ENCODE assay signal across 14 cellular contexts in the genomic region with DNA sequence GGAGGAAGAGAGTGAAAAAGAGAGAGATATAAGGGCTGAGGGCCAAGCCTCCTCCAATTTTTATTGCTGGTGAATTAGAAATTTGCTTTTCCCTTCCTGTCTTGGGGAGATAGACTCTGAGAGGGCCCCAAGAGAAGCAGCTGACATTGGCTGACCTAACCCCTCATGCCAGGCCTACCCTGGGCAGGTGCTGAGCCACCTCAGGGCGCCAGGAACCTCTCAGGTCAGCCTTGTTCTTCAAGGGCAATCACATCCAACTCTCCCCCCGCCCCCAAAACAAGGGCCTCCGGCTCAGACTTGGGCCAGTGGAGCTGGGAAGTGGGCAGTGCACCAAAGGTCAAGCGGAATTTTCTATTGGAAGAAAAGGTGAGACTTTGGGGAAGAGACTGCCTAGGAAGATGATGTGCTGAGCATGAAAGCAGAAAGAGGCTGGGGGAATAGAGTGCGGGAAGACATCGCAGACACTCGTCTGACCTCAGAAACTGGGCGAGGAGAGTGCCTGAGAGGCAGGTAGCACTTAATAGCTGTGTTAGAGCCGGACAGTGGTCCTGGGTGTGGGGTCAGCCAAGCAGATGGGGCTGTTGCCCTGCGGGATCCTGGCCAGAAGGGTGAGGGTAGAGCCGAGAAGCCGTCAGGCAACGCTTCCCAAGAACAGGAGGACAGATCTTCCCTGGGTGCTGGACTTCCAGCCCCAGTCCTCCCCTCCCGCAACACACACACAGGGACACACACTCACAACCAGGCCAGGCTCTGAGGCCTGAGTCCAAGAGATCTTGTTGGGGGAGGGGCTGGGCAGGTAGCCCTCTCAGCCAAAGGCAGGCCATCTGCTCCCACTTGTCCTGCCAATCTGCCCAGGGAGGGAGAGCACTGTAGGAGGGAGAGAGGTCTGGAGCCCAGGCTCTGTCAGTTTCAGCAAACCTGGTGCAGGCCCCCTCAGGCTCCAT. TPM values are rescaled to one million over a fixed set of nuclear protein-coding genes. Genes with fewer than 3 reads are reported as not detected.
DNase-seq lines count a peak whose midpoint lies in the region; ATAC-seq and TF ChIP-seq lines count a peak whose summit lies in the region.
"Had no signal": no experiment of that assay in that cellular context is flagged by ENCODE, and none has a peak within 500 bp of the region (broad histone marks: within the 10 kb centered on the region; RNA-seq: fewer than 3 reads in every experiment).

No MANE protein-coding gene starts in this region.

- no peak for ATAC-seq in GM23338
- ATAC-seq in T-cell (replicated peaks in 1 of 4), result no peak
- ATAC-seq: stimulated activated naive B cell treated with anti-CD40 and anti-IgM and Interleukin-4, amounts not matched to agents 10 μg/mL and 1 μg/mL and 100 μg/mL, for 72 hours had no signal

- H3K27ac Mint-ChIP-seq in GM23338, result peak overlapping the region; percentile 62; the same call in 1 of the 2 replicates
- H3K27ac Mint-ChIP-seq in glutamatergic neuron (ENCODE audit: unreplicated experiment), result peak overlapping the region; percentile 95
- no peak overlapping the region for H3K27ac Mint-ChIP-seq in T-cell
- H3K27ac Mint-ChIP-seq in HFFc6, result no peak overlapping the region
- H3K27ac Mint-ChIP-seq: stimulated activated naive B cell treated with anti-CD40 and anti-IgM and Interleukin-4, amounts not matched to agents 10 μg/mL and 1 μg/mL and 100 μg/mL, for 72 hours had no signal

- peaks cover 8% of the 10 kb centered on the region for H3K36me3 Mint-ChIP-seq in GM23338 (ENCODE audit: low read depth)
- H3K36me3 Mint-ChIP-seq in glutamatergic neuron (ENCODE audit: unreplicated experiment), result no peaks in the 10 kb centered on the region
- H3K36me3 Mint-ChIP-seq in T-cell, result no peaks in the 10 kb centered on the region
- H3K36me3 Mint-ChIP-seq in HFFc6 (ENCODE audit: low read depth), result peaks cover 8% of the 10 kb centered on the region; the same call in 1 of the 2 replicates
- H3K36me3 Mint-ChIP-seq: stimulated activated naive B cell treated with anti-CD40 and anti-IgM and Interleukin-4, amounts not matched to agents 10 μg/mL and 1 μg/mL and 100 μg/mL, for 72 hours had no signal

- no peaks in the 10 kb centered on the region for H3K9me3 ChIP-seq in BLaER1 treated with 17β-estradiol and CSF1 and Interleukin-3, amounts not matched to agents 10 nM and 100 nM (replicated peaks in 1 of 11)
- H3K9me3 ChIP-seq: upper lobe of left lung had no signal

- peaks cover 12% of the 10 kb centered on the region for H3K79me2 ChIP-seq in GM23338 (replicated peaks; ENCODE audit: insufficient read depth)

- CTCF ChIA-PET in T-cell (lab: Charles Lee), result no interaction called here

- H3K27me3 ChIP-seq in BLaER1 treated with 17β-estradiol and CSF1 and Interleukin-3, amounts not matched to agents 10 nM and 100 nM, result peaks cover 19 to 24% (median 20%) of the 10 kb centered on the region in 11 experiments
- peaks cover 5% of the 10 kb centered on the region; the same call in 1 of the 2 replicates for H3K27me3 ChIP-seq in GM23338 (ENCODE audit: insufficient read depth)

- H3K27me3 Mint-ChIP-seq in GM23338 (ENCODE audit: insufficient read depth, low read depth, poor library complexity), result peaks cover 23% of the 10 kb centered on the region
- H3K27me3 Mint-ChIP-seq in glutamatergic neuron (ENCODE audit: unreplicated experiment), result peaks cover 10% of the 10 kb centered on the region
- peaks cover 1 to 8% of the 10 kb centered on the region in 2 donors for H3K27me3 Mint-ChIP-seq in T-cell
- peaks cover 4% of the 10 kb centered on the region for H3K27me3 Mint-ChIP-seq in HFFc6 (ENCODE audit: insufficient read depth)

- H3K4me1 Mint-ChIP-seq in GM23338, result peaks cover 23% of the 10 kb centered on the region
- H3K4me1 Mint-ChIP-seq in glutamatergic neuron (ENCODE audit: low read depth, unreplicated experiment), result peaks cover 21% of the 10 kb centered on the region
- H3K4me1 Mint-ChIP-seq in T-cell, result peaks cover 14 to 20% (median 19%) of the 10 kb centered on the region in 3 donors
- H3K4me1 Mint-ChIP-seq in HFFc6 (ENCODE audit: low read depth), result no peaks in the 10 kb centered on the region; the same call in 1 of the 2 replicates

- no peak overlapping the region for H2AFZ ChIP-seq in GM23338

- H3K4me3 Mint-ChIP-seq in GM23338, result peak overlapping the region; percentile 12; the same call in 1 of the 3 replicates
- H3K4me3 Mint-ChIP-seq in glutamatergic neuron (ENCODE audit: unreplicated experiment), result peak overlapping the region; percentile 74
- H3K4me3 Mint-ChIP-seq in T-cell, result peak overlapping the region in 1 of 3 donors; percentile 16
- H3K4me3 Mint-ChIP-seq in HFFc6, result no peak overlapping the region
- H3K4me3 Mint-ChIP-seq: stimulated activated naive B cell treated with anti-CD40 and anti-IgM and Interleukin-4, amounts not matched to agents 10 μg/mL and 1 μg/mL and 100 μg/mL, for 72 hours had no signal

- no peak overlapping the region for H3K4me3 ChIP-seq in BLaER1 treated with 17β-estradiol and CSF1 and Interleukin-3, amounts not matched to agents 10 nM and 100 nM
- H3K4me3 ChIP-seq in GM23338, result no peak overlapping the region
- H3K4me3 ChIP-seq: upper lobe of left lung had no signal

- peaks cover 3% of the 10 kb centered on the region; the same call in 2 of the 3 replicates for H3K9me3 Mint-ChIP-seq in GM23338
- peaks cover 5% of the 10 kb centered on the region for H3K9me3 Mint-ChIP-seq in glutamatergic neuron (ENCODE audit: unreplicated experiment)
- no peaks in the 10 kb centered on the region for H3K9me3 Mint-ChIP-seq in T-cell
- H3K9me3 Mint-ChIP-seq in HFFc6, result no peaks in the 10 kb centered on the region
- H3K9me3 Mint-ChIP-seq: stimulated activated naive B cell treated with anti-CD40 and anti-IgM and Interleukin-4, amounts not matched to agents 10 μg/mL and 1 μg/mL and 100 μg/mL, for 72 hours had no signal

- no peak overlapping the region for H3K27ac ChIP-seq in BLaER1 treated with 17β-estradiol and CSF1 and Interleukin-3, amounts not matched to agents 10 nM and 100 nM
- H3K27ac ChIP-seq in GM23338 (ENCODE audit: low read depth), result 0 out of 2 replicates have a peak overlapping the region, but pooled peaks have one; percentile 39
- H3K27ac ChIP-seq: upper lobe of left lung had no signal

- DNase-seq in GM23338 (ENCODE audit: low spot score), result no peak
- peak; percentile 84 for DNase-seq in NCI-H82 (lab: John Stamatoyannopoulos, UW)
- peak; percentile 56 for DNase-seq in glutamatergic neuron
- DNase-seq in T-cell, result no peak
- no peak for DNase-seq in HFFc6
- DNase-seq in putamen (ENCODE audit: low spot score), result no peak
- no peak for DNase-seq in RKO (ENCODE audit: low spot score)
- DNase-seq: amniotic stem cell; NCI-H226; OCI-M1; small intestine; stimulated activated naive B cell treated with anti-CD40 and anti-IgM and Interleukin-4, amounts not matched to agents 10 μg/mL and 1 μg/mL and 100 μg/mL, for 72 hours had no signal

- H3K36me3 ChIP-seq in BLaER1 treated with 17β-estradiol and CSF1 and Interleukin-3, amounts not matched to agents 10 nM and 100 nM, result no peaks in the 10 kb centered on the region
- H3K36me3 ChIP-seq in GM23338 (ENCODE audit: insufficient read depth), result no peaks in the 10 kb centered on the region

- peaks cover 6 to 14% (median 12%) of the 10 kb centered on the region in 11 experiments; a peak in 19 of 22 replicates for H4K20me1 ChIP-seq in BLaER1 treated with 17β-estradiol and CSF1 and Interleukin-3, amounts not matched to agents 10 nM and 100 nM
- peaks cover 9% of the 10 kb centered on the region for H4K20me1 ChIP-seq in GM23338 (replicated peaks; ENCODE audit: insufficient read depth)

- no peaks in the 10 kb centered on the region for H3K9me2 ChIP-seq in GM23338 (ENCODE audit: insufficient read depth)

- POLR2A ChIA-PET in T-cell (lab: Charles Lee), result interaction anchor here in 1 of 2 donors (0.6 kb wide), 1 partner anchor 33 kb away, joined by 9 read pairs; no protein-coding TSS in a partner anchor

- TF ChIP-seq CTCF in GM23338 (conservative IDR thresholded peaks at IDR 0.05; ENCODE audit: low read depth in 2 of 2) (no peak), glutamatergic neuron (IDR thresholded peaks at IDR 0.05; ENCODE audit: partially characterized antibody, unreplicated experiment) (no peak), HFFc6 (IDR thresholded peaks at IDR 0.05) (no peak)

- peak overlapping the region in 8 of 11 experiments; percentile 30 to 80 (median 62); a peak in 14 of 22 replicates for H3K4me2 ChIP-seq in BLaER1 treated with 17β-estradiol and CSF1 and Interleukin-3, amounts not matched to agents 10 nM and 100 nM
- no peak overlapping the region for H3K4me2 ChIP-seq in GM23338

- peaks cover 7% of the 10 kb centered on the region; the same call in 1 of the 2 replicates for H3F3A ChIP-seq in GM23338 (replicated peaks; ENCODE audit: low read depth)

- H3K9ac ChIP-seq in BLaER1 treated with 17β-estradiol and CSF1 and Interleukin-3, amounts not matched to agents 10 nM and 100 nM, result no peak overlapping the region

- peaks cover 6 to 41% (median 31%) of the 10 kb centered on the region in 10 experiments for H3K4me1 ChIP-seq in BLaER1 treated with 17β-estradiol and CSF1 and Interleukin-3, amounts not matched to agents 10 nM and 100 nM
- peaks cover 5% of the 10 kb centered on the region; the same call in 1 of the 2 replicates for H3K4me1 ChIP-seq in GM23338 (ENCODE audit: insufficient read depth)

RNA-seq across cellular contexts. Expression of a gene that starts 3.7 kb away (rescaled TPM):
- total RNA-seq in GM23338 (2014; rRNA removed; shearing (Covaris generic)), result 30.7 and 32.8 TPM in 2 replicates
- 12.2 and 12.9 TPM in 2 replicates for polyA plus RNA-seq in GM23338 (2016; fragmentation: Nextera tagmentation; extraction: Ambion mirVana)
- 19.5 TPM for total RNA-seq in glutamatergic neuron (ENCODE audit: unreplicated experiment)
- total RNA-seq in T-cell, result 10 to 100 TPM; 23.2 to 33.5 (median 28.7) TPM
- 10 to 100 TPM; 11.9 to 15.0 (median 13.8) TPM for total RNA-seq in HFFc6 (2021; fragmentation: NEBNext Ultra II Directional; extraction: Animal tissue kit (Norgen Biotek cat#: 25700))

RNA-seq across cellular contexts. Expression of a gene that starts 3.7 kb away (rescaled TPM):
- total RNA-seq in GM23338 (2014; rRNA removed; shearing (Covaris generic)), result 4.3 and 5.7 TPM in 2 replicates
- 2.4 and 2.7 TPM in 2 replicates for polyA plus RNA-seq in GM23338 (2016; fragmentation: Nextera tagmentation; extraction: Ambion mirVana)
- total RNA-seq in glutamatergic neuron (ENCODE audit: unreplicated experiment), result 8.6 TPM
- total RNA-seq in T-cell, result 10 to 100 TPM in 4 of 5 donors, 1 to 10 TPM in 1; 9.4 to 13.4 (median 10.8) TPM
- 1 to 10 TPM; 5.0 to 6.1 (median 5.5) TPM for total RNA-seq in HFFc6 (2021; fragmentation: NEBNext Ultra II Directional; extraction: Animal tissue kit (Norgen Biotek cat#: 25700))

RNA-seq across cellular contexts. Expression of a gene that starts 10.0 kb away (rescaled TPM):
- 29.4 and 40.7 TPM in 2 replicates for total RNA-seq in GM23338 (2014; rRNA removed; shearing (Covaris generic))
- 9.7 and 10.7 TPM in 2 replicates for polyA plus RNA-seq in GM23338 (2016; fragmentation: Nextera tagmentation; extraction: Ambion mirVana)
- total RNA-seq in glutamatergic neuron (ENCODE audit: unreplicated experiment), result 56.8 TPM
- 10 to 100 TPM; 14.4 to 19.6 (median 15.3) TPM for total RNA-seq in T-cell
- total RNA-seq in HFFc6 (2021; fragmentation: NEBNext Ultra II Directional; extraction: Animal tissue kit (Norgen Biotek cat#: 25700)), result 1 to 10 TPM; 2.7 to 6.1 (median 3.0) TPM

RNA-seq across cellular contexts. Expression of a gene that starts 41.1 kb away (rescaled TPM):
- 34.8 and 44.0 TPM in 2 replicates for total RNA-seq in GM23338 (2014; rRNA removed; shearing (Covaris generic))
- 35.7 and 45.5 TPM in 2 replicates for polyA plus RNA-seq in GM23338 (2016; fragmentation: Nextera tagmentation; extraction: Ambion mirVana)
- total RNA-seq in glutamatergic neuron (ENCODE audit: unreplicated experiment) (59.3 TPM), T-cell (10 to 100 TPM; 44.6 to 76.3 (median 68.2) TPM)
- 10 to 100 TPM; 30.3 to 68.3 (median 31.5) TPM for total RNA-seq in HFFc6 (2021; fragmentation: NEBNext Ultra II Directional; extraction: Animal tissue kit (Norgen Biotek cat#: 25700))

RNA-seq across cellular contexts. Expression of a gene that starts 45.9 kb away (rescaled TPM):
- total RNA-seq in GM23338 (2014; rRNA removed; shearing (Covaris generic)), result 45.3 and 57.5 TPM in 2 replicates
- polyA plus RNA-seq in GM23338 (2016; fragmentation: Nextera tagmentation; extraction: Ambion mirVana), result 81.7 and 86.6 TPM in 2 replicates
- total RNA-seq in glutamatergic neuron (ENCODE audit: unreplicated experiment) (72.1 TPM), T-cell (10 to 100 TPM; 41.6 to 67.6 (median 61.8) TPM)
- total RNA-seq in HFFc6 (2021; fragmentation: NEBNext Ultra II Directional; extraction: Animal tissue kit (Norgen Biotek cat#: 25700)), result 10 to 100 TPM; 62.3 to 76.7 (median 70.2) TPM

Comparison
In these comparisons a context has a peak if more than half of its experiments do, and no peak if none do; other contexts are left out.
1. DNase-seq: peak in NCI-H82 (single experiment) and glutamatergic neuron (single experiment); none in GM23338 (single experiment), T-cell (0 of 34), HFFc6 (single experiment), putamen (single experiment) and RKO (single experiment).
2. H3K27ac Mint-ChIP-seq: peak in GM23338 (single experiment) and glutamatergic neuron (single experiment); none in T-cell (0 of 2) and HFFc6 (single experiment).